ENCODE assay signal across 21 cellular contexts in the genomic region with DNA sequence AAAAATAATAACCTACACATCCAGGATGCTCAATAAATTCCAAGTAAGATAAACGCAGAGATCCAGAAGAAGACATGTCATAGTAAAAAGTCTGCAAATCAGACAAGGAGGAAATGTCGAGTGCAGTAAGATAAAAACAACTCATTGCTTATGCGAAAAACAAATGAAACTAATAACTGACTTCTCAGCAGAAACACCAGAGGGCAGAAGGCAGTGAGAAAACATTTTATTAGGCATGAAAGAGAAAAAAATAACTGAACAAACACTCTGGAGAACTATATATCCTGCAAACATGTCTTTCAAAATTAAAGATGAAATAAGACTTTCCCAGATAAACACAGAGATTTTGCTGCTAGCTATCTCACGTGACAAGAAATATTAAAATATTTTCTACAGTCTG.
A peak's percentile ranks its signal among the peaks of the same experiment; 100 is the strongest.
DNase-seq lines count a peak whose midpoint lies in the region; TF ChIP-seq lines count a peak whose summit lies in the region.
"Had no signal": no experiment of that assay in that cellular context is flagged by ENCODE, and none has a peak within 500 bp of the region (broad histone marks: within the 10 kb centered on the region; RNA-seq: fewer than 3 reads in every experiment).

No MANE protein-coding gene starts in this region.

- H3K27me3 Mint-ChIP-seq in endodermal cell (ENCODE audit: insufficient read depth) = no peaks in the 10 kb centered on the region
- H3K27me3 Mint-ChIP-seq: activated CD8-positive, alpha-beta T cell treated with anti-CD3 and anti-CD28 coated beads for 36 hours had no signal

- no peaks in the 10 kb centered on the region for H3K4me1 Mint-ChIP-seq in endodermal cell
- H3K4me1 Mint-ChIP-seq: naive thymus-derived CD4-positive, alpha-beta T cell had no signal

- H3K9me3 Mint-ChIP-seq in endodermal cell = no peaks in the 10 kb centered on the region
- H3K9me3 Mint-ChIP-seq: activated CD8-positive, alpha-beta T cell treated with anti-CD3 and anti-CD28 coated beads for 36 hours; activated T-cell treated with anti-CD3 and anti-CD28 coated beads, Interleukin-2, amount 50 U/mL, for 72 hours had no signal

- peaks cover 18% of the 10 kb centered on the region for H3K9me3 ChIP-seq in endodermal cell (ENCODE audit: control insufficient read depth, low read length)
- H3K9me3 ChIP-seq: esophagus muscularis mucosa, MG63, testis had no signal

- 89 to 100% methylated on average over 1 to 4 of the region's 4 CpGs for WGBS in endodermal cell (ENCODE audit: insufficient coverage in 1 of 2, insufficient read length in 1 of 2), 2 experiments

- H3K27me3 ChIP-seq in endodermal cell (ENCODE audit: control insufficient read depth, insufficient read depth, low read length, poor library complexity, severe bottlenecking) = no peaks in the 10 kb centered on the region
- H3K27me3 ChIP-seq: esophagus muscularis mucosa, MG63, testis had no signal

- peak; percentile 46 for TF ChIP-seq CTCF in endodermal cell (conservative IDR thresholded peaks at IDR 0.05)

- H3K36me3 Mint-ChIP-seq in endodermal cell (ENCODE audit: low read depth) = no peaks in the 10 kb centered on the region
- H3K36me3 Mint-ChIP-seq: activated naive CD4-positive, alpha-beta T cell treated with anti-CD3 and anti-CD28 coated beads, Interleukin-2, amount 50 U/mL, for 72 hours; naive thymus-derived CD4-positive, alpha-beta T cell had no signal

- H3K4me3 ChIP-seq in endodermal cell (ENCODE audit: low read length) = no peak overlapping the region
- H3K4me3 ChIP-seq: esophagus muscularis mucosa, MG63, testis had no signal

- no peak overlapping the region for H3K27ac ChIP-seq in endodermal cell (ENCODE audit: low read depth, low read length)
- H3K27ac ChIP-seq: esophagus muscularis mucosa, testis had no signal

- DNase-seq in ELR (ENCODE audit: low read depth) (peak; percentile 14), NAMALWA (ENCODE audit: low spot score) (peak; percentile 2), endodermal cell (no peak), renal cortical epithelial cell (ENCODE audit: low read depth) (peak; percentile 16), glomerular visceral epithelial cell (ENCODE audit: extremely low spot score) (no peak), iPS-NIHi7 (ENCODE audit: extremely low spot score) (no peak), NCI-H2029 (lab: John Stamatoyannopoulos, UW) (no peak), NCI-H1694 (lab: John Stamatoyannopoulos, UW) (no peak)
- DNase-seq: activated CD8-positive, alpha-beta T cell treated with anti-CD3 and anti-CD28 coated beads for 36 hours; activated T-cell treated with anti-CD3 and anti-CD28 coated beads, Interleukin-2, amount 50 U/mL, for 72 hours; hypothalamus; mesenchymal stem cell; MG63; naive thymus-derived CD4-positive, alpha-beta T cell; NCI-H2029 treated with DMSO at 0.1 percent for 48 hours; stimulated activated CD4-positive, alpha-beta T cell treated with anti-CD3 and anti-CD28 coated beads, Interleukin-12 subunit alpha, Interleukin-12 subunit beta, amount 100 ng/mL, for 4 hours; T-helper 1 cell; testis had no signal

- H3K4me3 Mint-ChIP-seq in endodermal cell = no peak overlapping the region
- H3K4me3 Mint-ChIP-seq: activated CD8-positive, alpha-beta T cell treated with anti-CD3 and anti-CD28 coated beads for 36 hours; activated T-cell treated with anti-CD3 and anti-CD28 coated beads, Interleukin-2, amount 50 U/mL, for 72 hours; naive thymus-derived CD4-positive, alpha-beta T cell; WTC11 had no signal

- H3K9ac ChIP-seq in endodermal cell (ENCODE audit: extremely low read depth, low read length, poor library complexity, severe bottlenecking) = no peak overlapping the region

- no peaks in the 10 kb centered on the region for H3K36me3 ChIP-seq in endodermal cell (ENCODE audit: control insufficient read depth, insufficient read depth, low read length)
- H3K36me3 ChIP-seq: esophagus muscularis mucosa, MG63 had no signal

- no peaks in the 10 kb centered on the region for H3K4me1 ChIP-seq in endodermal cell (ENCODE audit: control insufficient read depth, insufficient read depth, low read length)
- H3K4me1 ChIP-seq: esophagus muscularis mucosa, testis had no signal

- H3K27ac Mint-ChIP-seq in endodermal cell = no peak overlapping the region
- H3K27ac Mint-ChIP-seq: activated CD8-positive, alpha-beta T cell treated with anti-CD3 and anti-CD28 coated beads for 36 hours; activated naive CD4-positive, alpha-beta T cell treated with anti-CD3 and anti-CD28 coated beads, Interleukin-2, amount 50 U/mL, for 72 hours; activated T-cell treated with anti-CD3 and anti-CD28 coated beads, Interleukin-2, amount 50 U/mL, for 72 hours; naive thymus-derived CD4-positive, alpha-beta T cell; WTC11 had no signal

Comparison
In these comparisons a context has a peak if more than half of its experiments do, and no peak if none do; other contexts are left out.
1. DNase-seq: peak in ELR (single experiment), NAMALWA (single experiment) and renal cortical epithelial cell (single experiment); none in endodermal cell (single experiment), glomerular visceral epithelial cell (single experiment), iPS-NIHi7 (single experiment), NCI-H2029 (single experiment) and NCI-H1694 (single experiment).